20 cellular contexts compared by ENCODE assay signal in genomic region chr16:58280846-58281301, GRCh38. TPM values are rescaled to one million over a fixed set of nuclear protein-coding genes. Genes with fewer than 3 reads are reported as not detected.
DNase-seq lines count a peak whose midpoint lies in the region; ATAC-seq, FAIRE-seq and TF ChIP-seq lines count a peak whose summit lies in the region.
"Had no signal": no experiment of that assay in that cellular context is flagged by ENCODE, and none has a peak within 500 bp of the region (broad histone marks: within the 10 kb centered on the region; RNA-seq: fewer than 3 reads in every experiment).

No MANE protein-coding gene starts in this region.

- no peak for ATAC-seq in GM18861 (IDR thresholded peaks at IDR 0.05; ENCODE audit: unreplicated experiment)
- ATAC-seq: GM12878 had no signal

- H3K27ac Mint-ChIP-seq in T-helper 2 cell treated with Interferon-gamma antibody and Interleukin-4, amounts not matched to agents 5 μg/mL and 100 μg/mL, for 36 hours = peak overlapping the region; percentile 18
- H3K27ac Mint-ChIP-seq: activated CD4-positive, alpha-beta memory T cell treated with anti-CD3 and anti-CD28 coated beads for 36 hours had no signal

- H3K36me3 Mint-ChIP-seq in T-helper 2 cell treated with Interferon-gamma antibody and Interleukin-4, amounts not matched to agents 5 μg/mL and 100 μg/mL, for 36 hours (ENCODE audit: low read depth) = no peaks in the 10 kb centered on the region
- H3K36me3 Mint-ChIP-seq: activated CD4-positive, alpha-beta memory T cell treated with anti-CD3 and anti-CD28 coated beads for 36 hours had no signal

- H3K4me3 Mint-ChIP-seq in T-helper 2 cell treated with Interferon-gamma antibody and Interleukin-4, amounts not matched to agents 5 μg/mL and 100 μg/mL, for 36 hours = no peak overlapping the region
- H3K4me3 Mint-ChIP-seq: activated CD4-positive, alpha-beta memory T cell treated with anti-CD3 and anti-CD28 coated beads for 36 hours had no signal

- peaks cover 2% of the 10 kb centered on the region for H3K4me1 Mint-ChIP-seq in T-helper 2 cell treated with Interferon-gamma antibody and Interleukin-4, amounts not matched to agents 5 μg/mL and 100 μg/mL, for 36 hours (ENCODE audit: low read depth)

- no peaks in the 10 kb centered on the region for H3K9me3 Mint-ChIP-seq in T-helper 2 cell treated with Interferon-gamma antibody and Interleukin-4, amounts not matched to agents 5 μg/mL and 100 μg/mL, for 36 hours
- H3K9me3 Mint-ChIP-seq: activated CD4-positive, alpha-beta memory T cell treated with anti-CD3 and anti-CD28 coated beads for 36 hours had no signal

- no peak overlapping the region for H3K4me3 ChIP-seq in epithelial cell of esophagus (ENCODE audit: low read length)
- H3K4me3 ChIP-seq: cardiac muscle cell, GM12878, thyroid gland had no signal

- DNase-seq in T-helper 2 cell treated with Interferon-gamma antibody and Interleukin-4, amounts not matched to agents 5 μg/mL and 100 μg/mL, for 36 hours (ENCODE audit: low spot score) = no peak
- no peak for DNase-seq in T-helper 2 cell
- peak; percentile 39 for DNase-seq in NCI-H69 (lab: John Stamatoyannopoulos, UW)
- peak; percentile 71 for DNase-seq in epithelial cell of esophagus (ENCODE audit: low read depth)
- DNase-seq in urothelium cell line (ENCODE audit: low spot score) = peak; percentile 61
- no peak for DNase-seq in cerebellar nuclear complex (lab: John Stamatoyannopoulos, UW)
- no peak for DNase-seq in occipital lobe (lab: John Stamatoyannopoulos, UW)
- DNase-seq: ACHN; activated CD4-positive, alpha-beta memory T cell treated with anti-CD3 and anti-CD28 coated beads for 36 hours; activated effector memory CD4-positive, alpha-beta T cell treated with anti-CD3 and anti-CD28 coated beads, Interleukin-2, amount 50 U/mL, for 16 hours; DMS153; NCI-H2227 treated with DMSO at 0.1 percent for 48 hours; stimulated activated CD4-positive, alpha-beta T cell treated with anti-CD3 and anti-CD28 coated beads, Interleukin-12 subunit alpha, Interleukin-12 subunit beta, amount 100 ng/mL, for 4 hours; thyroid gland had no signal

- no peak for TF ChIP-seq CTCF in epithelial cell of esophagus (IDR thresholded peaks at IDR 0.05; ENCODE audit: insufficient read depth, low read depth, low read length, missing control alignments)

- peak; percentile 9 for FAIRE-seq in urothelium cell line (lab: Jason Lieb, UNC)
- FAIRE-seq: GM12878 had no signal

- peaks cover 2% of the 10 kb centered on the region for H3K27me3 Mint-ChIP-seq in T-helper 2 cell treated with Interferon-gamma antibody and Interleukin-4, amounts not matched to agents 5 μg/mL and 100 μg/mL, for 36 hours (ENCODE audit: low read depth)

RNA-seq across cellular contexts. Expression of gene PRSS54, which starts 14.0 kb away (rescaled TPM):
- total RNA-seq in occipital lobe = not detected
- total RNA-seq: activated CD4-positive, alpha-beta memory T cell treated with anti-CD3 and anti-CD28 coated beads for 36 hours; cardiac muscle cell; epithelial cell of proximal tubule; GM12878; lung microvascular endothelial cell; T-helper 2 cell treated with Interferon-gamma antibody and Interleukin-4, amounts not matched to agents 100 ng/mL and 5 ng/mL, for 36 hours; thyroid gland had no signal

Comparison
In these comparisons a context has a peak if more than half of its experiments do, and no peak if none do; other contexts are left out.
1. DNase-seq: peak in NCI-H69 (single experiment), epithelial cell of esophagus (single experiment) and urothelium cell line (single experiment); none in T-helper 2 cell treated with Interferon-gamma antibody and Interleukin-4, amounts not matched to agents 5 μg/mL and 100 μg/mL, for 36 hours (single experiment), T-helper 2 cell (0 of 5), cerebellar nuclear complex (0 of 2) and occipital lobe (single experiment).